In genomic region chr11:63682045-63682915, GRCh38 we compare ENCODE assay signal across 8 cellular contexts. TPM values are rescaled to one million over a fixed set of nuclear protein-coding genes. Genes with fewer than 3 reads are reported as not detected.
DNase-seq lines count a peak whose midpoint lies in the region; ATAC-seq and TF ChIP-seq lines count a peak whose summit lies in the region.

No MANE protein-coding gene starts in this region.

- H3K36me3 ChIP-seq in mucosa of rectum (ENCODE audit: control insufficient read depth in 2 of 2, insufficient read depth in 2 of 2, low read length in 2 of 2) (no peaks in the 10 kb centered on the region), transverse colon (no peaks in the 10 kb centered on the region)

- intact Hi-C loops in activated CD4-positive, alpha-beta T cell treated with anti-CD3 and anti-CD28 coated beads for 36 hours (cut with DNase I, micrococcal nuclease), result no loop called here
- intact Hi-C loops in transverse colon (cut with DNase I; ENCODE audit: low total_unique reads), result loop anchor here (10.0 kb wide), 1 partner anchor 83 kb away; the partner anchor contains the start of gene ZFTA

- ATAC-seq in activated CD4-positive, alpha-beta T cell treated with anti-CD3 and anti-CD28 coated beads for 36 hours, result peak; percentile 3
- ATAC-seq in T-helper 17 cell, result peak; percentile 22

- no peaks in the 10 kb centered on the region for H3K9me3 Mint-ChIP-seq in activated CD4-positive, alpha-beta T cell treated with anti-CD3 and anti-CD28 coated beads for 36 hours (ENCODE audit: low read depth)

- H3K4me3 Mint-ChIP-seq in activated CD4-positive, alpha-beta T cell treated with anti-CD3 and anti-CD28 coated beads for 36 hours, result peak overlapping the region; percentile 90
- peak overlapping the region; percentile 100 for H3K4me3 Mint-ChIP-seq in T-helper 17 cell

- DNase-seq in activated CD4-positive, alpha-beta T cell treated with anti-CD3 and anti-CD28 coated beads for 36 hours, result peak; percentile 52
- DNase-seq in activated CD4-positive, alpha-beta T cell treated with anti-CD3 and anti-CD28 coated beads, Interleukin-2, amount 50 U/mL, for 4 hours, result no peak
- DNase-seq in Jurkat, Clone E6-1 (ENCODE audit: low read depth, low spot score), result peak; percentile 78
- DNase-seq in T-helper 17 cell, result no peak
- peak; percentile 36 for DNase-seq in epithelial cell of esophagus (ENCODE audit: low read depth)
- DNase-seq in transverse colon, result peak; percentile 48
- no peak for DNase-seq in SW 1271 (lab: John Stamatoyannopoulos, UW)

- POLR2A ChIA-PET in activated CD4-positive, alpha-beta T cell treated with anti-CD3 and anti-CD28 coated beads for 36 hours (lab: Charles Lee), result interaction anchor here (0.5 to 1.5 kb wide), 8 partner anchors 9 to 559 kb away, joined by 3 to 8 read pairs (median 4); partner anchors contain the start of genes ATL3 and FKBP2

- no peaks in the 10 kb centered on the region for H3K27me3 Mint-ChIP-seq in activated CD4-positive, alpha-beta T cell treated with anti-CD3 and anti-CD28 coated beads for 36 hours
- H3K27me3 Mint-ChIP-seq in T-helper 17 cell, result no peaks in the 10 kb centered on the region

- peaks cover 26% of the 10 kb centered on the region for H3K4me1 Mint-ChIP-seq in activated CD4-positive, alpha-beta T cell treated with anti-CD3 and anti-CD28 coated beads for 36 hours
- H3K4me1 Mint-ChIP-seq in T-helper 17 cell, result peaks cover 25% of the 10 kb centered on the region

- H3K4me3 ChIP-seq in Jurkat, Clone E6-1 (ENCODE audit: low read length), result peak overlapping the region; percentile 89
- H3K4me3 ChIP-seq in epithelial cell of esophagus (ENCODE audit: low read length) (peak overlapping the region; percentile 84), mucosa of rectum (ENCODE audit: low read length in 2 of 2) (peak overlapping the region; percentile 81 to 94), transverse colon (peak overlapping the region; percentile 79 to 95 (median 90))

- peak overlapping the region; percentile 89 for H3K27ac Mint-ChIP-seq in activated CD4-positive, alpha-beta T cell treated with anti-CD3 and anti-CD28 coated beads for 36 hours
- peak overlapping the region; percentile 94 for H3K27ac Mint-ChIP-seq in T-helper 17 cell

- H3K27me3 ChIP-seq in mucosa of rectum (ENCODE audit: control insufficient read depth in 2 of 2, insufficient read depth in 2 of 2, low read length in 2 of 2) (no peaks in the 10 kb centered on the region), transverse colon (no peaks in the 10 kb centered on the region)

- CTCF ChIA-PET in activated CD4-positive, alpha-beta T cell treated with anti-CD3 and anti-CD28 coated beads for 36 hours (lab: Charles Lee), result interaction anchor here (0.7 to 3.0 kb wide), 10 partner anchors 11 to 776 kb away, joined by 3 to 31 read pairs (median 4); partner anchors contain the start of gene ATL3

- peak overlapping the region; percentile 87 to 90 for H3K9ac ChIP-seq in mucosa of rectum (ENCODE audit: low read depth in 1 of 2, low read length in 2 of 2)

- peak overlapping the region; percentile 91 to 97 for H3K27ac ChIP-seq in mucosa of rectum (ENCODE audit: low read depth in 2 of 2, low read length in 2 of 2)
- H3K27ac ChIP-seq in transverse colon, result peak overlapping the region; percentile 96 to 99 (median 98)

- H3K4me1 ChIP-seq in mucosa of rectum (ENCODE audit: control insufficient read depth in 2 of 2, insufficient read depth in 2 of 2, low read length in 2 of 2) (peaks cover 18 to 19% of the 10 kb centered on the region in 2 donors), transverse colon (peaks cover 10 to 31% (median 12%) of the 10 kb centered on the region in 4 donors)

- no peak for TF ChIP-seq EP300 in transverse colon (IDR thresholded peaks at IDR 0.05; ENCODE audit: low read depth)

- no peaks in the 10 kb centered on the region for H3K9me3 ChIP-seq in T-helper 17 cell (ENCODE audit: control insufficient read depth, low read length, poor library complexity, severe bottlenecking)
- no peaks in the 10 kb centered on the region for H3K9me3 ChIP-seq in mucosa of rectum (ENCODE audit: control insufficient read depth in 2 of 2, low read length in 2 of 2)
- H3K9me3 ChIP-seq in transverse colon, result no peaks in the 10 kb centered on the region

- WGBS in transverse colon (ENCODE audit: low coverage in 1 of 2), 2 donors, result 2% methylated on average over 11 to 17 of the region's 17 CpGs

- in situ Hi-C loops in transverse colon (cut with MboI; ENCODE audit: low pct_ligation_motif_present in 1 of 4, low pct_unique_long_range_greater_than_20kb in 1 of 4, low sequenced_read_pairs in 3 of 4), result no loop called here

- TF ChIP-seq CTCF in epithelial cell of esophagus (IDR thresholded peaks at IDR 0.05; ENCODE audit: insufficient read depth, low read depth, low read length, missing control alignments) (peak; percentile 40), transverse colon (IDR thresholded peaks at IDR 0.05) (peak in 4 of 5 experiments; percentile 9 to 61 (median 40))

- TF ChIP-seq POLR2A in transverse colon (IDR thresholded peaks at IDR 0.05), result no peak

- no peaks in the 10 kb centered on the region for H3K36me3 Mint-ChIP-seq in activated CD4-positive, alpha-beta T cell treated with anti-CD3 and anti-CD28 coated beads for 36 hours (ENCODE audit: low read depth)
- peaks cover 4% of the 10 kb centered on the region for H3K36me3 Mint-ChIP-seq in T-helper 17 cell (ENCODE audit: low read depth)

RNA-seq across cellular contexts. Expression of gene RTN3, which starts 1.0 kb away (rescaled TPM):
- 10 to 100 TPM; 42.2 to 43.0 TPM for total RNA-seq in activated CD4-positive, alpha-beta T cell treated with anti-CD3 and anti-CD28 coated beads for 36 hours
- polyA plus RNA-seq in Jurkat, Clone E6-1 (2012; ENCODE audit: insufficient read depth, insufficient read length), result 143 TPM
- total RNA-seq in T-helper 17 cell, result 10 to 100 TPM; 29.1 to 36.9 TPM
- total RNA-seq in transverse colon, result 100 to 1,000 TPM in 2 of 4 donors, 10 to 100 TPM in 2; 44.8 to 187 (median 117) TPM

RNA-seq across cellular contexts. Expression of gene ATL3, which starts 11.1 kb away (rescaled TPM):
- 10 to 100 TPM; 18.9 to 25.7 TPM for total RNA-seq in activated CD4-positive, alpha-beta T cell treated with anti-CD3 and anti-CD28 coated beads for 36 hours
- 20.6 TPM for polyA plus RNA-seq in Jurkat, Clone E6-1 (2012; ENCODE audit: insufficient read depth, insufficient read length)
- total RNA-seq in T-helper 17 cell (10 to 100 TPM; 30.7 to 32.8 TPM), transverse colon (10 to 100 TPM; 18.7 to 60.8 (median 40.0) TPM)

Comparison
In these comparisons a context has a peak if more than half of its experiments do, and no peak if none do; other contexts are left out.
1. DNase-seq: peak in activated CD4-positive, alpha-beta T cell treated with anti-CD3 and anti-CD28 coated beads for 36 hours (single experiment), Jurkat, Clone E6-1 (single experiment), epithelial cell of esophagus (single experiment) and transverse colon (single experiment); none in activated CD4-positive, alpha-beta T cell treated with anti-CD3 and anti-CD28 coated beads, Interleukin-2, amount 50 U/mL, for 4 hours (0 of 2), T-helper 17 cell (0 of 3) and SW 1271 (0 of 2).
2. Peak in every context shown above with its lines, with median percentiles within 50 percentile points of each other: H3K4me3 ChIP-seq.